ENCODE assay signal across 8 cellular contexts in the genomic region with DNA sequence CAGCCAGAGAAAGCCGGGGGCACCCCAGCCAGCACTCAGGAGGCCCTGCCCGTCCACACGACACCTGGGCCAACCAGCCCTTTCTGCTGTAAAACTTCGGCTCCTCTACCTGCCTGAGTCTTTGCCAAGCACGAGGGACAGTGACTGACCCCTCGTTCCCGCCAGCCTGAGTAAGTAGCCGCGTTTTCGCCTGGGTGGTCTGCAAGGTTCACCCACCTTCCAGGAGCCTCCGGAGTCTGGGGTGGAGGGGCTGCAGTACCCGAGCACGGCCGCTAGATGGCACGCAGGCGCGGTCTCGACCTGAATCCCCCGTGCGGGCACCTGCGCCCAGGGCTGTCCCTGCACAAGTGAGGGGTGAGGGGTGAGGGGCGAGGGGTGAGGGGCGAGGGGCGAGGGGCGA.
A peak's percentile ranks its signal among the peaks of the same experiment; 100 is the strongest.
DNase-seq lines count a peak whose midpoint lies in the region; ATAC-seq and TF ChIP-seq lines count a peak whose summit lies in the region.

No MANE protein-coding gene starts in this region.

- H3K27me3 ChIP-seq in Panc1 (ENCODE audit: control insufficient read depth, insufficient read depth, low read length) (no peaks in the 10 kb centered on the region), prostate gland (replicated peaks; ENCODE audit: insufficient read depth) (no peaks in the 10 kb centered on the region)

- no peak overlapping the region for H3K27ac Mint-ChIP-seq in chondrocyte (ENCODE audit: unreplicated experiment)

- no peak for TF ChIP-seq POLR2A in prostate gland (IDR thresholded peaks at IDR 0.05)

- no peaks in the 10 kb centered on the region for H3K9me3 ChIP-seq in Panc1 (ENCODE audit: control insufficient read depth, insufficient read depth, low read depth, low read length)
- H3K9me3 ChIP-seq in prostate gland, result no peaks in the 10 kb centered on the region

- peak; percentile 50 for DNase-seq in DMS 273 (lab: John Stamatoyannopoulos, UW; ENCODE audit: unreplicated experiment)
- no peak for DNase-seq in DMS 273 treated with DMSO at 0.1 percent for 48 hours (lab: John Stamatoyannopoulos, UW)
- DNase-seq in Panc1 (ENCODE audit: low read depth, low spot score), result no peak
- DNase-seq in chondrocyte (ENCODE audit: low spot score), result peak; percentile 86
- DNase-seq in prostate gland (ENCODE audit: low spot score), result no peak
- no peak for DNase-seq in NK-92 treated with Interleukin-12 subunit alpha and Interleukin-12 subunit beta, amount 100 ng/mL, for 24 hours (lab: John Stamatoyannopoulos, UW)

- H3K4me1 ChIP-seq in Panc1 (ENCODE audit: control insufficient read depth, insufficient read depth, low read length), result peaks cover 7% of the 10 kb centered on the region; the same call in 1 of the 2 replicates
- H3K4me1 ChIP-seq in prostate gland (replicated peaks), result no peaks in the 10 kb centered on the region

- BruUV-seq in Panc1 (replicated peaks; lab: Mats Ljungman, UMichigan), result no TSS peak

- H3K9me3 Mint-ChIP-seq in chondrocyte (ENCODE audit: low read depth), result peaks cover 14% of the 10 kb centered on the region

- POLR2A ChIA-PET in Panc1 (lab: Charles Lee), result no interaction called here

- H3K36me3 Mint-ChIP-seq in chondrocyte (ENCODE audit: low read depth), result no peaks in the 10 kb centered on the region

- TF ChIP-seq CTCF in Panc1 (IDR thresholded peaks at IDR 0.05) (peak; percentile 89), chondrocyte (IDR thresholded peaks at IDR 0.05) (peak; percentile 71), prostate gland (IDR thresholded peaks at IDR 0.05) (peak; percentile 46 to 71 (median 58))

- intact Hi-C loops in Panc1 (cut with micrococcal nuclease; ENCODE audit: unreplicated experiment), result no loop called here
- intact Hi-C loops in prostate gland (cut with DNase I), result no loop called here

- CTCF ChIA-PET in Panc1 (lab: Charles Lee), result no interaction called here

- no peak; the same call in 1 of the 2 replicates for ATAC-seq in Panc1
- no peak for ATAC-seq in GM21367 (IDR thresholded peaks at IDR 0.05; ENCODE audit: unreplicated experiment)
- no peak for ATAC-seq in HG03457 (IDR thresholded peaks at IDR 0.05; ENCODE audit: unreplicated experiment)

- H3K4me1 Mint-ChIP-seq in chondrocyte (ENCODE audit: low read depth), result no peaks in the 10 kb centered on the region

- WGBS in prostate gland, result 26% methylated on average over 21 of the region's 25 CpGs

- H3K4me3 ChIP-seq in Panc1 (ENCODE audit: low read depth in 2 of 2, low read length in 2 of 2) (no peak overlapping the region), prostate gland (no peak overlapping the region)

- no peak overlapping the region for H3K4me3 Mint-ChIP-seq in chondrocyte (ENCODE audit: unreplicated experiment)

- H3K27ac ChIP-seq in Panc1 (ENCODE audit: low read length) (no peak overlapping the region), prostate gland (no peak overlapping the region)

- peaks cover 3% of the 10 kb centered on the region for H3K27me3 Mint-ChIP-seq in chondrocyte (ENCODE audit: low read depth)

- in situ Hi-C loops in Panc1 (cut with HindIII; ENCODE audit: low pct_unique_long_range_greater_than_20kb, low sequenced_read_pairs), result no loop called here

- H3K36me3 ChIP-seq in Panc1 (ENCODE audit: control insufficient read depth, insufficient read depth, low read length), result no peaks in the 10 kb centered on the region
- no peaks in the 10 kb centered on the region for H3K36me3 ChIP-seq in prostate gland

Comparison
In these comparisons a context has a peak if more than half of its experiments do, and no peak if none do; other contexts are left out.
1. DNase-seq: peak in DMS 273 (single experiment) and chondrocyte (single experiment); none in DMS 273 treated with DMSO at 0.1 percent for 48 hours (single experiment), Panc1 (single experiment), prostate gland (single experiment) and NK-92 treated with Interleukin-12 subunit alpha and Interleukin-12 subunit beta, amount 100 ng/mL, for 24 hours (single experiment).
2. Peak in every context shown above with its lines, with median percentiles within 50 percentile points of each other: CTCF ChIP-seq.